ENCODE assay signal across 21 cellular contexts in genomic region chr5:176628406-176629228, GRCh38. TPM values are rescaled to one million over a fixed set of nuclear protein-coding genes. Genes with fewer than 3 reads are reported as not detected.
DNase-seq lines count a peak whose midpoint lies in the region; ATAC-seq and TF ChIP-seq lines count a peak whose summit lies in the region.
"Had no signal": no experiment of that assay in that cellular context is flagged by ENCODE, and none has a peak within 500 bp of the region (broad histone marks: within the 10 kb centered on the region; RNA-seq: fewer than 3 reads in every experiment).

No MANE protein-coding gene starts in this region.

- no peaks in the 10 kb centered on the region for H3K9me3 ChIP-seq in DOHH2 (ENCODE audit: control insufficient read depth, insufficient read depth, low read length)
- H3K9me3 ChIP-seq in HUES6 (ENCODE audit: control insufficient read depth, insufficient read depth, low read depth, low read length), result no peaks in the 10 kb centered on the region
- no peaks in the 10 kb centered on the region for H3K9me3 ChIP-seq in naive thymus-derived CD4-positive, alpha-beta T cell (ENCODE audit: control insufficient read depth in 2 of 3, low read length in 3 of 3)
- H3K9me3 ChIP-seq: adrenal gland, Caco-2, mucosa of descending colon, suprapubic skin had no signal

- CTCF ChIA-PET in naive thymus-derived CD4-positive, alpha-beta T cell (lab: Charles Lee), result interaction anchor here (0.8 kb wide), 1 partner anchor 24 kb away, joined by 3 read pairs; no protein-coding TSS in a partner anchor
- CTCF ChIA-PET in activated naive CD4-positive, alpha-beta T cell treated with anti-CD3 and anti-CD28 coated beads for 36 hours (lab: Charles Lee), result interaction anchor here (1.2 kb wide), 1 partner anchor 59 kb away, joined by 3 read pairs; no protein-coding TSS in a partner anchor

- DNase-seq in cerebellum (ENCODE audit: low spot score) (peak; percentile 76), Right ventricle myocardium inferior (ENCODE audit: missing footprints) (no peak)
- DNase-seq in naive thymus-derived CD4-positive, alpha-beta T cell, result no peak
- no peak for DNase-seq in activated naive CD4-positive, alpha-beta T cell treated with anti-CD3 and anti-CD28 coated beads for 36 hours
- DNase-seq: adrenal gland; Caco-2; central memory CD4-positive, alpha-beta T cell; hippocampal formation; Karpas-422; left colon; mucosa of descending colon; stimulated activated CD4-positive, alpha-beta T cell treated with anti-CD3 and anti-CD28 coated beads, Interleukin-4, amount 100 ng/mL, for 4 hours; stimulated activated CD8-positive, alpha-beta memory T cell treated with anti-CD3 and anti-CD28 coated beads, Interleukin-4, amount 100 ng/mL, for 48 hours had no signal

- no peak overlapping the region for H3K27ac Mint-ChIP-seq in naive thymus-derived CD4-positive, alpha-beta T cell
- H3K27ac Mint-ChIP-seq in activated naive CD4-positive, alpha-beta T cell treated with anti-CD3 and anti-CD28 coated beads for 36 hours, result no peak overlapping the region

- 0 out of 2 replicates have a peak, but pooled peaks cover 7% of the 10 kb centered on the region for H3F3A ChIP-seq in DOHH2 (ENCODE audit: control insufficient read depth, insufficient read depth)

- no peak overlapping the region for H3K27ac ChIP-seq in DOHH2 (ENCODE audit: low read depth, low read length)
- H3K27ac ChIP-seq in HUES6 (ENCODE audit: low read depth, low read length), result no peak overlapping the region
- no peak overlapping the region for H3K27ac ChIP-seq in naive thymus-derived CD4-positive, alpha-beta T cell (ENCODE audit: low read depth, low read length)
- H3K27ac ChIP-seq: adrenal gland, HL-60, parathyroid adenoma, suprapubic skin had no signal

- H3K36me3 Mint-ChIP-seq in naive thymus-derived CD4-positive, alpha-beta T cell, result peaks cover 0 to 7% (median 3%) of the 10 kb centered on the region in 5 donors
- no peaks in the 10 kb centered on the region for H3K36me3 Mint-ChIP-seq in activated naive CD4-positive, alpha-beta T cell treated with anti-CD3 and anti-CD28 coated beads for 36 hours (ENCODE audit: low read depth)

- H3K27me3 Mint-ChIP-seq in naive thymus-derived CD4-positive, alpha-beta T cell, result peaks cover 45 to 83% (median 60%) of the 10 kb centered on the region in 5 donors
- peaks cover 54% of the 10 kb centered on the region for H3K27me3 Mint-ChIP-seq in activated naive CD4-positive, alpha-beta T cell treated with anti-CD3 and anti-CD28 coated beads for 36 hours (ENCODE audit: low read depth)

- no peaks in the 10 kb centered on the region for H4K20me1 ChIP-seq in DOHH2 (ENCODE audit: control insufficient read depth, insufficient read depth, low read depth, low read length)

- peak overlapping the region; percentile 22 for H3K4me3 ChIP-seq in DOHH2 (ENCODE audit: low read length)
- H3K4me3 ChIP-seq in HUES6 (ENCODE audit: low read depth, low read length), result peak overlapping the region; percentile 88
- H3K4me3 ChIP-seq in naive thymus-derived CD4-positive, alpha-beta T cell (ENCODE audit: low read length), result no peak overlapping the region
- H3K4me3 ChIP-seq: adrenal gland, mucosa of descending colon, suprapubic skin had no signal

- H3K27me3 ChIP-seq in DOHH2 (ENCODE audit: control insufficient read depth, low read length) (peaks cover 8% of the 10 kb centered on the region), HUES6 (ENCODE audit: control insufficient read depth, insufficient read depth, low read length) (peaks cover 61% of the 10 kb centered on the region)
- peaks cover 4 to 21% of the 10 kb centered on the region in 2 donors for H3K27me3 ChIP-seq in naive thymus-derived CD4-positive, alpha-beta T cell (ENCODE audit: control insufficient read depth in 2 of 2, insufficient read depth in 2 of 2, low read length in 2 of 2)

- H3K36me3 ChIP-seq in DOHH2 (ENCODE audit: control insufficient read depth, low read length) (no peaks in the 10 kb centered on the region), HUES6 (ENCODE audit: control insufficient read depth, insufficient read depth, low read length) (no peaks in the 10 kb centered on the region)
- no peaks in the 10 kb centered on the region for H3K36me3 ChIP-seq in naive thymus-derived CD4-positive, alpha-beta T cell (ENCODE audit: control insufficient read depth in 2 of 3, insufficient read depth in 3 of 3, low read length in 3 of 3)
- H3K36me3 ChIP-seq: adrenal gland, suprapubic skin had no signal

- H3K4me1 Mint-ChIP-seq in naive thymus-derived CD4-positive, alpha-beta T cell, result peaks cover 7 to 11% (median 9%) of the 10 kb centered on the region in 7 donors
- peaks cover 12% of the 10 kb centered on the region for H3K4me1 Mint-ChIP-seq in activated naive CD4-positive, alpha-beta T cell treated with anti-CD3 and anti-CD28 coated beads for 36 hours (ENCODE audit: low read depth)

- no peaks in the 10 kb centered on the region for H3K9me2 ChIP-seq in DOHH2 (replicated peaks; ENCODE audit: control insufficient read depth, low read length)

- TF ChIP-seq CTCF in DOHH2 (IDR thresholded peaks at IDR 0.05; ENCODE audit: low read depth, low read length, poor library complexity, severe bottlenecking), result no peak

- no peaks in the 10 kb centered on the region for H3K9me3 Mint-ChIP-seq in naive thymus-derived CD4-positive, alpha-beta T cell
- no peaks in the 10 kb centered on the region for H3K9me3 Mint-ChIP-seq in activated naive CD4-positive, alpha-beta T cell treated with anti-CD3 and anti-CD28 coated beads for 36 hours

- H3K9ac ChIP-seq in HUES6 (ENCODE audit: low read length), result no peak overlapping the region
- H3K9ac ChIP-seq: parathyroid adenoma had no signal

- POLR2A ChIA-PET in naive thymus-derived CD4-positive, alpha-beta T cell (lab: Charles Lee), result interaction anchor here (0.6 kb wide), 1 partner anchor 213 kb away, joined by 6 read pairs; no protein-coding TSS in a partner anchor

- ATAC-seq in naive thymus-derived CD4-positive, alpha-beta T cell, result no peak
- ATAC-seq in Right ventricle myocardium inferior (no peak), HG02852 (IDR thresholded peaks at IDR 0.05; ENCODE audit: unreplicated experiment) (no peak), HG02571 (IDR thresholded peaks at IDR 0.05; ENCODE audit: unreplicated experiment) (no peak)
- ATAC-seq: left colon, mucosa of descending colon had no signal

- H3K4me1 ChIP-seq in DOHH2 (ENCODE audit: control insufficient read depth, low read length) (peaks cover 77% of the 10 kb centered on the region), HUES6 (ENCODE audit: control insufficient read depth, insufficient read depth, low read length) (peaks cover 12% of the 10 kb centered on the region; the same call in 1 of the 2 replicates)
- peaks cover 8 to 15% of the 10 kb centered on the region in 2 donors for H3K4me1 ChIP-seq in naive thymus-derived CD4-positive, alpha-beta T cell (ENCODE audit: control insufficient read depth in 2 of 2, insufficient read depth in 2 of 2, low read length in 2 of 2)

- peak overlapping the region in 6 of 10 donors; percentile 29 to 68 (median 40) for H3K4me3 Mint-ChIP-seq in naive thymus-derived CD4-positive, alpha-beta T cell
- no peak overlapping the region for H3K4me3 Mint-ChIP-seq in activated naive CD4-positive, alpha-beta T cell treated with anti-CD3 and anti-CD28 coated beads for 36 hours

- intact Hi-C loops in naive thymus-derived CD4-positive, alpha-beta T cell (cut with micrococcal nuclease), result no loop called here
- intact Hi-C loops in Right ventricle myocardium inferior (cut with DNase I), result no loop called here
- intact Hi-C loops in activated naive CD4-positive, alpha-beta T cell treated with anti-CD3 and anti-CD28 coated beads for 36 hours (cut with micrococcal nuclease), result no loop called here

- H3K79me2 ChIP-seq in DOHH2 (ENCODE audit: control insufficient read depth, low read length), result no peaks in the 10 kb centered on the region
- H3K79me2 ChIP-seq: parathyroid adenoma had no signal

- peak overlapping the region; percentile 75 for H3K4me2 ChIP-seq in DOHH2 (ENCODE audit: low read length)

RNA-seq across cellular contexts. Expression of gene SNCB, which starts 1.7 kb away (rescaled TPM):
- total RNA-seq in cerebellum (25.6 TPM), Right ventricle myocardium inferior (not detected)
- total RNA-seq in naive thymus-derived CD4-positive, alpha-beta T cell, result not detected
- not detected for polyA plus RNA-seq in naive thymus-derived CD4-positive, alpha-beta T cell
- total RNA-seq in activated naive CD4-positive, alpha-beta T cell treated with anti-CD3 and anti-CD28 coated beads for 36 hours, result not detected
- total RNA-seq: activated CD8-positive, alpha-beta memory T cell treated with anti-CD3 and anti-CD28 coated beads for 36 hours; Caco-2; left colon; suprapubic skin had no signal

RNA-seq across cellular contexts. Expression of gene EIF4E1B, which starts 1.9 kb away (rescaled TPM):
- 0.27 TPM for total RNA-seq in cerebellum
- not detected for total RNA-seq in naive thymus-derived CD4-positive, alpha-beta T cell
- not detected for polyA plus RNA-seq in naive thymus-derived CD4-positive, alpha-beta T cell
- total RNA-seq in Right ventricle myocardium inferior, result not detected
- total RNA-seq in activated naive CD4-positive, alpha-beta T cell treated with anti-CD3 and anti-CD28 coated beads for 36 hours, result not detected
- total RNA-seq: activated CD8-positive, alpha-beta memory T cell treated with anti-CD3 and anti-CD28 coated beads for 36 hours; Caco-2; left colon; mucosa of descending colon; suprapubic skin had no signal

RNA-seq across cellular contexts. Expression of gene GPRIN1, which starts 18.7 kb away (rescaled TPM):
- total RNA-seq in cerebellum, result 38.9 TPM
- total RNA-seq in naive thymus-derived CD4-positive, alpha-beta T cell, result 1 to 10 TPM in 1 of 5 experiments, under 1 TPM in 3, not detected in 1; 0.08 to 2.3 (median 0.32) TPM
- not detected for polyA plus RNA-seq in naive thymus-derived CD4-positive, alpha-beta T cell
- 0.41 TPM for total RNA-seq in Right ventricle myocardium inferior
- 1 to 10 TPM; 1.4 to 1.5 TPM for total RNA-seq in activated naive CD4-positive, alpha-beta T cell treated with anti-CD3 and anti-CD28 coated beads for 36 hours

RNA-seq across cellular contexts. Expression of gene TSPAN17, which starts 18.7 kb away (rescaled TPM):
- 33.7 TPM for total RNA-seq in cerebellum
- total RNA-seq in naive thymus-derived CD4-positive, alpha-beta T cell, result 10 to 100 TPM; 16.6 to 47.6 (median 21.1) TPM
- polyA plus RNA-seq in naive thymus-derived CD4-positive, alpha-beta T cell, result 10 to 100 TPM; 16.5 to 19.3 TPM
- 30.0 TPM for total RNA-seq in Right ventricle myocardium inferior
- 10 to 100 TPM; 17.2 to 17.4 TPM for total RNA-seq in activated naive CD4-positive, alpha-beta T cell treated with anti-CD3 and anti-CD28 coated beads for 36 hours

Comparison
In these comparisons a context has a peak if more than half of its experiments do, and no peak if none do; other contexts are left out.
1. RNA of gene SNCB, which starts 1.7 kb away (total RNA-seq): 25.6 TPM in cerebellum (single experiment); not detected in activated naive CD4-positive, alpha-beta T cell treated with anti-CD3 and anti-CD28 coated beads for 36 hours, not detected in naive thymus-derived CD4-positive, alpha-beta T cell and not detected in Right ventricle myocardium inferior (single experiment); every median in the first group is over 10 times any median in the second.
2. RNA of gene GPRIN1, which starts 18.7 kb away (total RNA-seq): 38.9 TPM in cerebellum (single experiment); 1.4 to 1.5 TPM in activated naive CD4-positive, alpha-beta T cell treated with anti-CD3 and anti-CD28 coated beads for 36 hours, 0.41 TPM in Right ventricle myocardium inferior (single experiment) and 0.08 to 2.3 TPM in naive thymus-derived CD4-positive, alpha-beta T cell; every median in the first group is over 10 times any median in the second.